In the genomic region with DNA sequence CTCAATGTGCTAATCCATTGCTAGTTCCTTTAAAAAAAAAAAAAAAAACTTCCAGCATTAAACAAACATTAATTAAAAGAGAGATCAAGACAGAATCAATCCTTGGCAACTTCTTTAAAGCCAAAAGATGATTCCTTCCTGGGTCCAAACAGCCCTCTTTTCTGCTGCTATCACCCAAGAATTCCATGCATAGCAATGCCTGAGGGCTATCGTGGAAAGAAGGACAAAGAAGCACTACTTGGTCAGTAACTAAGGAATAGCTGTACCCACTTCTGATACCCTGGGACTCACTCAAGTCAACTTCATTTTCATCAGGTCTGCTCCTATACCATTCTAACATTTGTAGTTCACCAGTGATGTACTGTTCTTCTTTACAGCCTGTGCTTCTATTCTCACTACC, we compare ENCODE assay signal across 18 cellular contexts. TPM values are rescaled to one million over a fixed set of nuclear protein-coding genes. Genes with fewer than 3 reads are reported as not detected.
DNase-seq lines count a peak whose midpoint lies in the region; ATAC-seq and TF ChIP-seq lines count a peak whose summit lies in the region.
"Had no signal": no experiment of that assay in that cellular context is flagged by ENCODE, and none has a peak within 500 bp of the region (broad histone marks: within the 10 kb centered on the region; RNA-seq: fewer than 3 reads in every experiment).

No MANE protein-coding gene starts in this region.

- TF ChIP-seq CTCF in H9 (conservative IDR thresholded peaks at IDR 0.05) (no peak), WTC11 (IDR thresholded peaks at IDR 0.05) (no peak)

- H3K27ac Mint-ChIP-seq in H9 (peak overlapping the region in 2 of 3 experiments; percentile 42 to 47; a peak in 3 of 7 replicates), WTC11 (peak overlapping the region; percentile 35; the same call in 1 of the 2 replicates)
- H3K27ac Mint-ChIP-seq: B cell; CD8-positive, alpha-beta T cell had no signal

- ATAC-seq in WTC11 (peak; percentile 60), GM19397 (IDR thresholded peaks at IDR 0.05; ENCODE audit: unreplicated experiment) (no peak), GM21723 (IDR thresholded peaks at IDR 0.05; ENCODE audit: unreplicated experiment) (no peak)
- ATAC-seq: CD8-positive, alpha-beta T cell; GM12878; K562 had no signal

- H3K27ac ChIP-seq in H9 (ENCODE audit: insufficient read length, low read depth, low read length) (no peak overlapping the region), iPS-18a (ENCODE audit: low read length) (no peak overlapping the region)
- H3K27ac ChIP-seq: BLaER1 treated with 17β-estradiol and CSF1 and Interleukin-3, amounts not matched to agents 10 nM and 100 nM; GM23248 had no signal

- H4K8ac ChIP-seq in H9 (replicated peaks; ENCODE audit: insufficient read length, low read depth, low read length) = no peak overlapping the region

- H3K4me1 ChIP-seq in H9 (ENCODE audit: insufficient read depth, low read length) (no peaks in the 10 kb centered on the region; the same call in 1 of the 2 replicates), iPS-18a (ENCODE audit: control insufficient read depth, low read depth, low read length) (peaks cover 21% of the 10 kb centered on the region)
- H3K4me1 ChIP-seq: BLaER1 treated with 17β-estradiol and CSF1 and Interleukin-3, amounts not matched to agents 10 nM and 100 nM had no signal

- no peak overlapping the region for H2BK120ac ChIP-seq in H9 (ENCODE audit: low read depth, low read length, poor library complexity, severe bottlenecking)

- no peak overlapping the region for H3K14ac ChIP-seq in H9 (ENCODE audit: insufficient read depth, low read length)

- no peak overlapping the region for H3K23ac ChIP-seq in H9 (ENCODE audit: insufficient read length, low read depth, low read length)

- H4K20me1 ChIP-seq in H9 (ENCODE audit: control insufficient read depth, insufficient read depth, insufficient read length) = no peaks in the 10 kb centered on the region
- H4K20me1 ChIP-seq: BLaER1 treated with 17β-estradiol and CSF1 and Interleukin-3, amounts not matched to agents 10 nM and 100 nM had no signal

- H3K18ac ChIP-seq in H9 (ENCODE audit: insufficient read length, low read depth, low read length) = no peak overlapping the region

- WGBS in H9 (ENCODE audit: extremely low coverage, insufficient read length, low lambda C conversion rate) = no CpG with 5 or more reads among the region's 1 CpG

- no peak overlapping the region for H2BK5ac ChIP-seq in H9 (ENCODE audit: insufficient read length, low read length)

- no peaks in the 10 kb centered on the region for H3K36me3 ChIP-seq in iPS-18a (ENCODE audit: control insufficient read depth, low read depth, low read length)
- H3K36me3 ChIP-seq: BLaER1 treated with 17β-estradiol and CSF1 and Interleukin-3, amounts not matched to agents 10 nM and 100 nM had no signal

- H3K4me3 Mint-ChIP-seq in H9 = no peak overlapping the region
- H3K4me3 Mint-ChIP-seq in WTC11 = no peak overlapping the region
- H3K4me3 Mint-ChIP-seq: B cell; CD8-positive, alpha-beta T cell had no signal

- H3K4me3 ChIP-seq in iPS-18a (ENCODE audit: low read length) = peak overlapping the region; percentile 43
- H3K4me3 ChIP-seq: BLaER1 treated with 17β-estradiol and CSF1 and Interleukin-3, amounts not matched to agents 10 nM and 100 nM; GM12878; K562 had no signal

- no peak overlapping the region for H3K4ac ChIP-seq in H9 (ENCODE audit: low read depth, low read length)

- H2BK12ac ChIP-seq in H9 (ENCODE audit: insufficient read length, low read depth, low read length) = no peak overlapping the region

- H3K23me2 ChIP-seq in H9 (ENCODE audit: insufficient read length, low read depth, low read length, poor library complexity, severe bottlenecking) = no peaks in the 10 kb centered on the region

- H2BK15ac ChIP-seq in H9 (ENCODE audit: low read depth, low read length) = no peak overlapping the region

- H3K9ac ChIP-seq in H9 (ENCODE audit: extremely low read depth, insufficient read length, low read length) (no peak overlapping the region), iPS-18a (ENCODE audit: low read length) (peak overlapping the region; percentile 28)
- H3K9ac ChIP-seq: BLaER1 treated with 17β-estradiol and CSF1 and Interleukin-3, amounts not matched to agents 10 nM and 100 nM; GM23248 had no signal

- H3K9me3 Mint-ChIP-seq in H9 = peaks cover 7 to 10% of the 10 kb centered on the region in 2 experiments
- peaks cover 11% of the 10 kb centered on the region for H3K9me3 Mint-ChIP-seq in WTC11
- H3K9me3 Mint-ChIP-seq: CD8-positive, alpha-beta T cell had no signal

- H4K91ac ChIP-seq in H9 (ENCODE audit: insufficient read length, low read depth, low read length) = no peak overlapping the region

- CTCF ChIA-PET in WTC11 (lab: Charles Lee) = no interaction called here

- H3K79me2 ChIP-seq in H9 (ENCODE audit: insufficient read depth, low read length) = no peaks in the 10 kb centered on the region

- POLR2A ChIA-PET in WTC11 (lab: Charles Lee) = no interaction called here

- H3K9me3 ChIP-seq in H9 (ENCODE audit: control insufficient read depth, low read depth, low read length) = no peaks in the 10 kb centered on the region
- peaks cover 3% of the 10 kb centered on the region for H3K9me3 ChIP-seq in iPS-18a (ENCODE audit: control insufficient read depth, low read depth, low read length)

- H3K79me1 ChIP-seq in H9 (ENCODE audit: insufficient read depth, low read depth, low read length, poor library complexity, severe bottlenecking) = no peaks in the 10 kb centered on the region

- no peak overlapping the region for H4K5ac ChIP-seq in H9 (ENCODE audit: insufficient read length, low read depth, low read length)

- DNase-seq in H9 (no peak), WTC11 (ENCODE audit: low spot score) (no peak), cardiac septum (ENCODE audit: low spot score) (no peak)
- DNase-seq in activated CD8-positive, alpha-beta memory T cell treated with anti-CD3 and anti-CD28 coated beads, Interleukin-2, amount 50 U/mL, for 4 hours = no peak
- DNase-seq: Calu3; CD8-positive, alpha-beta T cell; DMS79 treated with DMSO at 0.1 percent for 48 hours; EL; H7; IMR-90 had no signal

- H2BK20ac ChIP-seq in H9 (ENCODE audit: low read depth, low read length, poor library complexity, severe bottlenecking) = no peak overlapping the region

- H3K56ac ChIP-seq in H9 (ENCODE audit: insufficient read length, low read depth, low read length) = no peak overlapping the region

- intact Hi-C loops in cardiac septum (cut with DNase I) = no loop called here

- no peak overlapping the region for H2AK5ac ChIP-seq in H9 (ENCODE audit: insufficient read length, low read length)

- H3K4me1 Mint-ChIP-seq in H9 (peaks cover 12 to 18% of the 10 kb centered on the region in 2 experiments), WTC11 (peaks cover 10% of the 10 kb centered on the region)
- H3K4me1 Mint-ChIP-seq: B cell had no signal

- no peak overlapping the region for H2AFZ ChIP-seq in H9 (ENCODE audit: low read length)

- H3K4me2 ChIP-seq in H9 (ENCODE audit: insufficient read depth, insufficient read length, low read length) = no peak overlapping the region
- H3K4me2 ChIP-seq: BLaER1 treated with 17β-estradiol and CSF1 and Interleukin-3, amounts not matched to agents 10 nM and 100 nM had no signal

- H3K27me3 Mint-ChIP-seq in H9 (ENCODE audit: low read depth) (no peaks in the 10 kb centered on the region), WTC11 (ENCODE audit: low read depth) (no peaks in the 10 kb centered on the region)

- no peaks in the 10 kb centered on the region for H3K27me3 ChIP-seq in H9 (ENCODE audit: insufficient read depth, low read length)
- no peaks in the 10 kb centered on the region for H3K27me3 ChIP-seq in iPS-18a (ENCODE audit: control insufficient read depth, insufficient read depth, low read length)
- H3K27me3 ChIP-seq: BLaER1 treated with 17β-estradiol and CSF1 and Interleukin-3, amounts not matched to agents 10 nM and 100 nM had no signal

- peaks cover 6 to 7% (median 6%) of the 10 kb centered on the region in 3 experiments for H3K36me3 Mint-ChIP-seq in H9 (ENCODE audit: insufficient read depth in 1 of 3, low read depth in 3 of 3)
- H3K36me3 Mint-ChIP-seq in WTC11 = peaks cover 6% of the 10 kb centered on the region; the same call in 1 of the 2 replicates
- H3K36me3 Mint-ChIP-seq: CD8-positive, alpha-beta T cell had no signal

- H3T11ph ChIP-seq in H9 (ENCODE audit: low read length) = no peak overlapping the region

TF ChIP-seq in WTC11, 78 proteins besides CTCF, POLR2A, EP300 and RAD21 (continues in another document):
- TF ChIP-seq NFYB (CRISPR knock-in tag; conservative IDR thresholded peaks at IDR 0.05; ENCODE audit: low read depth) = no peak
- TF ChIP-seq, protein P1, sequence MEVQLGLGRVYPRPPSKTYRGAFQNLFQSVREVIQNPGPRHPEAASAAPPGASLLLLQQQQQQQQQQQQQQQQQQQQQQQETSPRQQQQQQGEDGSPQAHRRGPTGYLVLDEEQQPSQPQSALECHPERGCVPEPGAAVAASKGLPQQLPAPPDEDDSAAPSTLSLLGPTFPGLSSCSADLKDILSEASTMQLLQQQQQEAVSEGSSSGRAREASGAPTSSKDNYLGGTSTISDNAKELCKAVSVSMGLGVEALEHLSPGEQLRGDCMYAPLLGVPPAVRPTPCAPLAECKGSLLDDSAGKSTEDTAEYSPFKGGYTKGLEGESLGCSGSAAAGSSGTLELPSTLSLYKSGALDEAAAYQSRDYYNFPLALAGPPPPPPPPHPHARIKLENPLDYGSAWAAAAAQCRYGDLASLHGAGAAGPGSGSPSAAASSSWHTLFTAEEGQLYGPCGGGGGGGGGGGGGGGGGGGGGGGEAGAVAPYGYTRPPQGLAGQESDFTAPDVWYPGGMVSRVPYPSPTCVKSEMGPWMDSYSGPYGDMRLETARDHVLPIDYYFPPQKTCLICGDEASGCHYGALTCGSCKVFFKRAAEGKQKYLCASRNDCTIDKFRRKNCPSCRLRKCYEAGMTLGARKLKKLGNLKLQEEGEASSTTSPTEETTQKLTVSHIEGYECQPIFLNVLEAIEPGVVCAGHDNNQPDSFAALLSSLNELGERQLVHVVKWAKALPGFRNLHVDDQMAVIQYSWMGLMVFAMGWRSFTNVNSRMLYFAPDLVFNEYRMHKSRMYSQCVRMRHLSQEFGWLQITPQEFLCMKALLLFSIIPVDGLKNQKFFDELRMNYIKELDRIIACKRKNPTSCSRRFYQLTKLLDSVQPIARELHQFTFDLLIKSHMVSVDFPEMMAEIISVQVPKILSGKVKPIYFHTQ (CRISPR knock-in tag; IDR thresholded peaks at IDR 0.05) = no peak
- TF ChIP-seq, protein P2, sequence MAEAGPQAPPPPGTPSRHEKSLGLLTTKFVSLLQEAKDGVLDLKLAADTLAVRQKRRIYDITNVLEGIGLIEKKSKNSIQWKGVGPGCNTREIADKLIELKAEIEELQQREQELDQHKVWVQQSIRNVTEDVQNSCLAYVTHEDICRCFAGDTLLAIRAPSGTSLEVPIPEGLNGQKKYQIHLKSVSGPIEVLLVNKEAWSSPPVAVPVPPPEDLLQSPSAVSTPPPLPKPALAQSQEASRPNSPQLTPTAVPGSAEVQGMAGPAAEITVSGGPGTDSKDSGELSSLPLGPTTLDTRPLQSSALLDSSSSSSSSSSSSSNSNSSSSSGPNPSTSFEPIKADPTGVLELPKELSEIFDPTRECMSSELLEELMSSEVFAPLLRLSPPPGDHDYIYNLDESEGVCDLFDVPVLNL (CRISPR knock-in tag; IDR thresholded peaks at IDR 0.05; ENCODE audit: borderline replicate concordance, low read depth) = no peak

RNA-seq across cellular contexts. Expression of a gene that starts 51.8 kb away (rescaled TPM):
- 421 and 453 TPM in 2 replicates for total RNA-seq in H9 (2021)
- total RNA-seq in WTC11 (2021) = 295 to 381 TPM (median 309 TPM) in 3 replicates
- 140 TPM for total RNA-seq in cardiac septum

RNA-seq across cellular contexts. Expression of a gene that starts 51.9 kb away (rescaled TPM):
- total RNA-seq in H9 (2021) (206 and 216 TPM in 2 replicates), WTC11 (2021) (136 to 179 TPM (median 143 TPM) in 3 replicates), cardiac septum (64.4 TPM)
